25 cellular contexts compared by ENCODE assay signal in the genomic region with DNA sequence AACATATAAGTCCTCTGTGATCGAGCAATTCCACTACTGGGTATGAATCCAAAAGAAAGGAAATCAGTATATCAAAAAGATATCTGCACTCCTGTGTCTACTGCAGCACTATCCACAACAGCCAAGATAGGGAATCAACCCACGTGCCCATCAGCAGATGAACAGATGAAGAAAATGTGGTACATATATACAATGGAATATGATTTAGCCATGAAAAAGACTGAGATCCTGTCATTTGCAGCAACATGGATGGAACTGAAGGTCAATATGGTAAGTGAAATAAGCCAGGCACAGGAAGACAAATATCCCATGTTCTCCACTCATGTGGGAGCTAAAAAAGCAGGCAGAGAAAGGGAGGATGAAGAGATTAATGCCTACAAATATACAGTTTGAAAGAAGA.
DNase-seq lines count a peak whose midpoint lies in the region; ATAC-seq, FAIRE-seq and TF ChIP-seq lines count a peak whose summit lies in the region.
"Had no signal": no experiment of that assay in that cellular context is flagged by ENCODE, and none has a peak within 500 bp of the region (broad histone marks: within the 10 kb centered on the region; RNA-seq: fewer than 3 reads in every experiment).

No MANE protein-coding gene starts in this region.

- H3K79me2 ChIP-seq in K562 (ENCODE audit: control insufficient read depth, insufficient read depth, low read length) = no peaks in the 10 kb centered on the region

- in situ Hi-C loops in K562 (cut with MboI) = no loop called here
- in situ Hi-C loops in gastrocnemius medialis (cut with MboI; ENCODE audit: low sequenced_read_pairs in 4 of 4) = no loop called here

- intact Hi-C loops in K562 (cut with micrococcal nuclease) = no loop called here
- intact Hi-C loops in gastrocnemius medialis (cut with DNase I; ENCODE audit: low total_unique reads) = loop anchor here (2.0 kb wide), 1 partner anchor 51 kb away; no protein-coding TSS in a partner anchor

- H3K9me1 ChIP-seq in K562 (ENCODE audit: control insufficient read depth, insufficient read depth, low read length) = no peaks in the 10 kb centered on the region

- H3K4me1 ChIP-seq in cardiac muscle cell (ENCODE audit: low read depth) (peaks cover 45% of the 10 kb centered on the region), right atrium auricular region (peaks cover 0 to 16% of the 10 kb centered on the region in 2 donors), K562 (replicated peaks in 1 of 2; ENCODE audit: control insufficient read depth in 2 of 2, insufficient read depth in 2 of 2, low read length in 2 of 2) (peaks cover 0 to 6% of the 10 kb centered on the region in 2 experiments; a peak in 3 of 5 replicates), gastrocnemius medialis (peaks cover 59 to 65% of the 10 kb centered on the region in 2 donors)
- H3K4me1 ChIP-seq: BLaER1 had no signal

- POLR2A ChIA-PET in K562 (lab: Yijun Ruan, JAX) = interaction anchor here (0.7 to 1.7 kb wide), 2 partner anchors 10 to 19 kb away, joined by 4 to 7 read pairs; no protein-coding TSS in a partner anchor

- CTCF ChIA-PET in K562 (lab: Yijun Ruan, JAX; ENCODE audit: low intra/inter-chr PET ratio) = no interaction called here

- H3K9me3 ChIP-seq in cardiac muscle cell (ENCODE audit: low read depth) = no peaks in the 10 kb centered on the region
- H3K9me3 ChIP-seq in right atrium auricular region = no peaks in the 10 kb centered on the region
- no peaks in the 10 kb centered on the region for H3K9me3 ChIP-seq in K562 (replicated peaks; ENCODE audit: control insufficient read depth, insufficient read depth, low read depth, low read length)
- no peaks in the 10 kb centered on the region for H3K9me3 ChIP-seq in gastrocnemius medialis
- H3K9me3 ChIP-seq: BE2C, BLaER1 had no signal

- H3K9ac ChIP-seq in K562 (ENCODE audit: insufficient read depth in 1 of 2, low read depth in 2 of 2, low read length in 2 of 2) = no peak overlapping the region
- H3K9ac ChIP-seq: BLaER1 had no signal

- no peak for FAIRE-seq in K562 (lab: Jason Lieb, UNC)
- FAIRE-seq: A204.1, GM12878, GM12892, GM18507 had no signal

- H3K36me3 ChIP-seq in cardiac muscle cell (peaks cover 7% of the 10 kb centered on the region), right atrium auricular region (peaks cover 25% of the 10 kb centered on the region), K562 (ENCODE audit: control insufficient read depth, insufficient read depth, low read length) (peaks cover 30% of the 10 kb centered on the region; the same call in 2 of the 3 replicates), gastrocnemius medialis (peaks cover 0 to 18% of the 10 kb centered on the region in 2 donors)

- DNase-seq in cardiac muscle cell (ENCODE audit: low read depth in 1 of 2, low spot score in 1 of 2) (no peak), right atrium auricular region (ENCODE audit: low spot score) (no peak), K562 (ENCODE audit: extremely low read depth in 1 of 4, low spot score in 3 of 4) (no peak), gastrocnemius medialis (no peak), NCI-H748 (lab: John Stamatoyannopoulos, UW; ENCODE audit: unreplicated experiment) (no peak)
- DNase-seq: 8988T; ACHN; BE2C; C1 segment of cervical spinal cord; CD4-positive, alpha-beta memory T cell; CD4-positive, CD25-positive, alpha-beta regulatory T cell; CD8-positive, alpha-beta memory T cell; COR-L47; DMS 273 treated with DMSO at 0.1 percent for 48 hours; DMS153; DMS79; DND-41; EL; GDM1 had no signal

- TF ChIP-seq RAD21 in K562 (CRISPR knock-in tag; conservative IDR thresholded peaks at IDR 0.05 in 1 of 2, IDR thresholded peaks at IDR 0.05 in 1 of 2) = no peak

- H2AFZ ChIP-seq in K562 (ENCODE audit: low read depth, low read length) = no peak overlapping the region

- H3K4me3 ChIP-seq in cardiac muscle cell = no peak overlapping the region
- H3K4me3 ChIP-seq in right atrium auricular region = no peak overlapping the region
- H3K4me3 ChIP-seq in K562 = no peak overlapping the region
- H3K4me3 ChIP-seq in gastrocnemius medialis = no peak overlapping the region
- H3K4me3 ChIP-seq: BLaER1, GM12878 had no signal

- TF ChIP-seq POLR2A in K562 (conservative IDR thresholded peaks at IDR 0.05) = no peak
- TF ChIP-seq POLR2A in gastrocnemius medialis (IDR thresholded peaks at IDR 0.05) = no peak

- TF ChIP-seq CTCF in cardiac muscle cell (IDR thresholded peaks at IDR 0.05; ENCODE audit: low read depth, low read length) (no peak), right atrium auricular region (IDR thresholded peaks at IDR 0.05) (no peak), K562 (IDR thresholded peaks at IDR 0.05 in 2 of 3, conservative IDR thresholded peaks at IDR 0.05 in 1 of 3; ENCODE audit: insufficient read depth in 2 of 3, low read depth in 1 of 3, low read length in 3 of 3) (no peak), gastrocnemius medialis (IDR thresholded peaks at IDR 0.05 in 4 of 5, conservative IDR thresholded peaks at IDR 0.05 in 1 of 5) (no peak)

- H4K20me1 ChIP-seq in K562 (replicated peaks; ENCODE audit: control insufficient read depth, insufficient read depth, low read length) = no peaks in the 10 kb centered on the region
- H4K20me1 ChIP-seq: BLaER1 had no signal

- no peaks in the 10 kb centered on the region for H3K27me3 ChIP-seq in cardiac muscle cell
- no peaks in the 10 kb centered on the region for H3K27me3 ChIP-seq in right atrium auricular region
- H3K27me3 ChIP-seq in K562 (ENCODE audit: control insufficient read depth in 2 of 2, insufficient read depth in 2 of 2, low read length in 2 of 2) = no peaks in the 10 kb centered on the region
- no peaks in the 10 kb centered on the region for H3K27me3 ChIP-seq in gastrocnemius medialis
- H3K27me3 ChIP-seq: BE2C, BLaER1 had no signal

- WGBS in K562 (ENCODE audit: insufficient coverage, low coverage, missing lambda C conversion rate) = 74% methylated on average over 2 of the region's 2 CpGs

- H3K4me2 ChIP-seq in K562 (ENCODE audit: insufficient read depth, low read length) = no peak overlapping the region
- H3K4me2 ChIP-seq: BLaER1 had no signal

- ATAC-seq in K562 (no peak), gastrocnemius medialis (no peak), HG03378 (IDR thresholded peaks at IDR 0.05; ENCODE audit: unreplicated experiment) (no peak)
- ATAC-seq: GM12878 had no signal

- no TSS peak for BruUV-seq in K562 (replicated peaks; lab: Mats Ljungman, UMichigan)

- peak overlapping the region; percentile 94 for H3K27ac ChIP-seq in cardiac muscle cell
- H3K27ac ChIP-seq in right atrium auricular region = no peak overlapping the region
- H3K27ac ChIP-seq in K562 (ENCODE audit: extremely low read depth, low read depth, low read length) = no peak overlapping the region
- H3K27ac ChIP-seq in gastrocnemius medialis = peak overlapping the region; percentile 87 to 98 (median 96)
- H3K27ac ChIP-seq: BLaER1 had no signal

- TF ChIP-seq EP300 in K562 (IDR thresholded peaks at IDR 0.05; ENCODE audit: low read length) = no peak

TF ChIP-seq in K562, 482 proteins besides CTCF, POLR2A, EP300 and RAD21:
- TF ChIP-seq CTBP1 (IDR thresholded peaks at IDR 0.05; ENCODE audit: borderline replicate concordance) (no peak), EGR1 (conservative IDR thresholded peaks at IDR 0.05) (no peak), MCM3 (IDR thresholded peaks at IDR 0.05) (no peak), ZNF146 (CRISPR knock-in tag; IDR thresholded peaks at IDR 0.05; ENCODE audit: unreplicated experiment) (peak; percentile 5)

Comparison
In these comparisons a context has a peak if more than half of its experiments do, and no peak if none do; other contexts are left out.
1. H3K27ac ChIP-seq: peak in cardiac muscle cell (single experiment) and gastrocnemius medialis (4 of 4); none in right atrium auricular region (0 of 2) and K562 (single experiment).